In the genomic region with DNA sequence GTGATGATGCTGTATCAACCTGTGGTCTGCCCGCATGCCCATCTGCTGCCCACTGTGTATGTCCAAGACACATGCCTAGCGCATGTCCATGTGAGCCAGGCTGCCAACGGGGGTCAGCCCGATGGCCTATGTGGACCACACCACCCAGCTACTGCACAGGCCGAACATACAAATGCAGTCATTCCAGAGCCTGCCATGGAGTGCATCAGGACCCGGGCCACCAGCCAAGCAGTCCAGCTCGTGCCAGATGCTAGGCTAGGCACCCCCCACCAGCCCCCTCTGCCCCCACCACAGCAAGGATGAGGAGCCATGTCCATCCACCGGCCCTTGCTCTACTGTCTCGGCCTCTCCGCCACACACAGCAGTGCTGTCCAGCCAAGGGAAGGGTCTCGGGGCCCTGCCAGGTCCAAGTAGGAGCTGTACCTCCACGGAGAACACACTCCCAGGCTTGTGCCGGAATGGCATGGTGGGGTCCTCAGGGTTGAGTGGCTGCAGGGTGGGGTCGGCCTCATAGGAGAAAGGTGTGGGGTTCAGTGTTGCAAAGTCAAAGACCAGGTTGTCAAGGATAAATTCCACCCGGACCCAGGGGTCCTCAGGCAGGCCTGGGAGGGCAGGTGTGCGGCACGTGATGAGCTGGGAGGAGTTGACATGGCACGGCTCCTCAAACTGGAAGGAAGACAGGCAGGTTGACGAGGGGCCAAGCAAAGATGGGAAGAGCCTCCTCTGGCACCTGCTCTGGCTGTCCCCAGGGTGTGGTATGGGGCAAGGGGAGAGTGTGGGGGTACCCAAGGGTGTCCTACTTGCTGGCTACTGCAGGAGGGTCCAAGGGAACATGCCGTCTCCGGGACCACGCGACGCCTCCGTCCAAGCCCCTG, we compare ENCODE assay signal across 26 cellular contexts. TPM values are rescaled to one million over a fixed set of nuclear protein-coding genes. Genes with fewer than 3 reads are reported as not detected.
DNase-seq lines count a peak whose midpoint lies in the region; ATAC-seq and TF ChIP-seq lines count a peak whose summit lies in the region.
"Had no signal": no experiment of that assay in that cellular context is flagged by ENCODE, and none has a peak within 500 bp of the region (broad histone marks: within the 10 kb centered on the region; RNA-seq: fewer than 3 reads in every experiment).

No MANE protein-coding gene starts in this region.

- no peaks in the 10 kb centered on the region for H3K4me1 Mint-ChIP-seq in nephron progenitor cell
- no peaks in the 10 kb centered on the region for H3K4me1 Mint-ChIP-seq in activated naive CD8-positive, alpha-beta T cell treated with anti-CD3 and anti-CD28 coated beads, Interleukin-2, amount 50 U/mL, for 24 hours
- H3K4me1 Mint-ChIP-seq: GM23338; stimulated activated naive B cell treated with anti-CD40 and anti-IgM and Interleukin-4, amounts not matched to agents 10 μg/mL and 1 μg/mL and 100 μg/mL, for 72 hours had no signal

- no peak for ATAC-seq in thoracic aorta (ENCODE audit: insufficient number of reproducible peaks, low FRiP score, low read depth)
- no peak for ATAC-seq in activated naive CD8-positive, alpha-beta T cell treated with anti-CD3 and anti-CD28 coated beads, Interleukin-2, amount 50 U/mL, for 24 hours
- ATAC-seq: PC-3; sciatic nerve; stimulated activated naive B cell treated with anti-CD40 and anti-IgM and Interleukin-4, amounts not matched to agents 10 μg/mL and 1 μg/mL and 100 μg/mL, for 72 hours had no signal

- DNase-seq in ascending aorta (ENCODE audit: low spot score in 2 of 2), result no peak
- no peak for DNase-seq in esophagus squamous epithelium (lab: John Stamatoyannopoulos, UW)
- DNase-seq in nephron progenitor cell, result no peak
- no peak for DNase-seq in thoracic aorta (ENCODE audit: low spot score)
- DNase-seq in activated naive CD8-positive, alpha-beta T cell treated with anti-CD3 and anti-CD28 coated beads, Interleukin-2, amount 50 U/mL, for 24 hours, result no peak
- DNase-seq in stimulated activated CD4-positive, alpha-beta T cell treated with anti-CD3 and anti-CD28 coated beads, Interleukin-4, amount 100 ng/mL, for 1 hour, result no peak
- no peak for DNase-seq in NCI-H2107 treated with DMSO at 0.1 percent for 48 hours (lab: John Stamatoyannopoulos, UW; ENCODE audit: unreplicated experiment)
- DNase-seq: activated CD4-positive, alpha-beta T cell treated with anti-CD3 and anti-CD28 coated beads for 4 hours; AML-193; Caco-2; effector CD4-positive, alpha-beta T cell; NCI-H1436; NCI-H774; PC-3; stimulated activated naive B cell treated with anti-CD40 and anti-IgM and Interleukin-4, amounts not matched to agents 10 μg/mL and 1 μg/mL and 100 μg/mL, for 72 hours; trophoblast cell had no signal

- H3K4me1 ChIP-seq in ascending aorta (peaks cover 0 to 10% of the 10 kb centered on the region in 2 donors), esophagus squamous epithelium (peaks cover 17 to 45% (median 20%) of the 10 kb centered on the region in 3 donors), thoracic aorta (ENCODE audit: control insufficient read depth in 1 of 2, low read depth in 2 of 2) (peaks cover 0 to 33% of the 10 kb centered on the region in 2 donors)
- H3K4me1 ChIP-seq: Caco-2 had no signal

- intact Hi-C loops in ascending aorta (cut with DNase I), result no loop called here
- intact Hi-C loops in esophagus squamous epithelium (cut with DNase I), result no loop called here

- H3K27ac ChIP-seq in ascending aorta, result peak overlapping the region; percentile 57 to 69
- peak overlapping the region; percentile 9 to 69 (median 46) for H3K27ac ChIP-seq in esophagus squamous epithelium
- H3K27ac ChIP-seq in thoracic aorta, result peak overlapping the region; percentile 69 to 73
- H3K27ac ChIP-seq: cardiac muscle cell had no signal

- H3K36me3 ChIP-seq in ascending aorta (peaks cover 90 to 95% of the 10 kb centered on the region in 2 donors), esophagus squamous epithelium (peaks cover 75 to 99% (median 78%) of the 10 kb centered on the region in 3 donors), thoracic aorta (peaks cover 87% of the 10 kb centered on the region)

- H3K9me3 ChIP-seq in ascending aorta (no peaks in the 10 kb centered on the region), esophagus squamous epithelium (no peaks in the 10 kb centered on the region), thoracic aorta (no peaks in the 10 kb centered on the region)
- H3K9me3 ChIP-seq: Caco-2 had no signal

- H3K4me3 ChIP-seq in ascending aorta (no peak overlapping the region), esophagus squamous epithelium (no peak overlapping the region), thoracic aorta (no peak overlapping the region)
- H3K4me3 ChIP-seq: cardiac muscle cell, GM23338 had no signal

- TF ChIP-seq POLR2A in esophagus squamous epithelium (IDR thresholded peaks at IDR 0.05), result no peak

- TF ChIP-seq CTCF in ascending aorta (IDR thresholded peaks at IDR 0.05), result no peak
- TF ChIP-seq CTCF in esophagus squamous epithelium (IDR thresholded peaks at IDR 0.05), result no peak
- no peak for TF ChIP-seq CTCF in nephron progenitor cell (IDR thresholded peaks at IDR 0.05)
- TF ChIP-seq CTCF in thoracic aorta (IDR thresholded peaks at IDR 0.05), result no peak

- 79 to 80% methylated on average over 9 to 14 of the region's 25 CpGs for WGBS in esophagus squamous epithelium, 2 donors

- H3K27ac Mint-ChIP-seq in nephron progenitor cell, result peak overlapping the region; percentile 75
- no peak overlapping the region for H3K27ac Mint-ChIP-seq in activated naive CD8-positive, alpha-beta T cell treated with anti-CD3 and anti-CD28 coated beads, Interleukin-2, amount 50 U/mL, for 24 hours
- H3K27ac Mint-ChIP-seq: activated T-helper 2 cell treated with anti-CD3 and anti-CD28 coated beads, Interferon-gamma antibody, Interleukin-2, Interleukin-4, amounts not matched to agents 10 μg/mL and 5 μg/mL and 100 μg/mL, durations not matched to agents 14 hours and 24 hours and 36 hours; GM23338; stimulated activated naive B cell treated with anti-CD40 and anti-IgM and Interleukin-4, amounts not matched to agents 10 μg/mL and 1 μg/mL and 100 μg/mL, for 72 hours had no signal

- H3K27me3 ChIP-seq in ascending aorta, result no peaks in the 10 kb centered on the region
- H3K27me3 ChIP-seq in esophagus squamous epithelium, result no peaks in the 10 kb centered on the region
- no peaks in the 10 kb centered on the region for H3K27me3 ChIP-seq in thoracic aorta (replicated peaks; ENCODE audit: insufficient read depth)
- H3K27me3 ChIP-seq: cardiac muscle cell had no signal

- H3K36me3 Mint-ChIP-seq in nephron progenitor cell (ENCODE audit: low read depth), result peaks cover 26% of the 10 kb centered on the region
- no peaks in the 10 kb centered on the region for H3K36me3 Mint-ChIP-seq in activated naive CD8-positive, alpha-beta T cell treated with anti-CD3 and anti-CD28 coated beads, Interleukin-2, amount 50 U/mL, for 24 hours (ENCODE audit: low read depth)
- H3K36me3 Mint-ChIP-seq: stimulated activated naive B cell treated with anti-CD40 and anti-IgM and Interleukin-4, amounts not matched to agents 10 μg/mL and 1 μg/mL and 100 μg/mL, for 72 hours had no signal

- H3K9me3 Mint-ChIP-seq in nephron progenitor cell, result no peaks in the 10 kb centered on the region
- no peaks in the 10 kb centered on the region for H3K9me3 Mint-ChIP-seq in activated naive CD8-positive, alpha-beta T cell treated with anti-CD3 and anti-CD28 coated beads, Interleukin-2, amount 50 U/mL, for 24 hours
- H3K9me3 Mint-ChIP-seq: activated T-helper 2 cell treated with anti-CD3 and anti-CD28 coated beads, Interferon-gamma antibody, Interleukin-2, Interleukin-4, amounts not matched to agents 10 μg/mL and 5 μg/mL and 100 μg/mL, durations not matched to agents 14 hours and 24 hours and 36 hours; GM23338; stimulated activated naive B cell treated with anti-CD40 and anti-IgM and Interleukin-4, amounts not matched to agents 10 μg/mL and 1 μg/mL and 100 μg/mL, for 72 hours had no signal

- H3K27me3 Mint-ChIP-seq in nephron progenitor cell (ENCODE audit: low read depth, poor library complexity), result peaks cover 3% of the 10 kb centered on the region
- H3K27me3 Mint-ChIP-seq in activated naive CD8-positive, alpha-beta T cell treated with anti-CD3 and anti-CD28 coated beads, Interleukin-2, amount 50 U/mL, for 24 hours, result no peaks in the 10 kb centered on the region
- H3K27me3 Mint-ChIP-seq: stimulated activated naive B cell treated with anti-CD40 and anti-IgM and Interleukin-4, amounts not matched to agents 10 μg/mL and 1 μg/mL and 100 μg/mL, for 72 hours had no signal

- no peak overlapping the region for H3K4me3 Mint-ChIP-seq in nephron progenitor cell
- H3K4me3 Mint-ChIP-seq in activated naive CD8-positive, alpha-beta T cell treated with anti-CD3 and anti-CD28 coated beads, Interleukin-2, amount 50 U/mL, for 24 hours, result no peak overlapping the region
- H3K4me3 Mint-ChIP-seq: GM23338; stimulated activated naive B cell treated with anti-CD40 and anti-IgM and Interleukin-4, amounts not matched to agents 10 μg/mL and 1 μg/mL and 100 μg/mL, for 72 hours had no signal

RNA-seq across cellular contexts. Expression of a gene that starts 15.3 kb away (rescaled TPM):
- total RNA-seq in ascending aorta (160 TPM), esophagus squamous epithelium (100 to 1,000 TPM in 3 of 4 donors, 10 to 100 TPM in 1; 57.7 to 215 (median 128) TPM), thoracic aorta (100 to 1,000 TPM; 177 to 210 TPM)

RNA-seq across cellular contexts. Expression of a gene that starts 25.3 kb away (rescaled TPM):
- total RNA-seq in ascending aorta, result 19.3 TPM
- total RNA-seq in esophagus squamous epithelium, result 10 to 100 TPM; 15.1 to 31.3 (median 18.2) TPM
- 10 to 100 TPM in 1 of 2 donors, 1 to 10 TPM in 1; 5.9 to 15.2 TPM for total RNA-seq in thoracic aorta

RNA-seq across cellular contexts. Expression of a gene that starts 25.4 kb away (rescaled TPM):
- 142 TPM for total RNA-seq in ascending aorta
- total RNA-seq in esophagus squamous epithelium, result 100 to 1,000 TPM; 293 to 431 (median 357) TPM
- 100 to 1,000 TPM; 112 to 164 TPM for total RNA-seq in thoracic aorta

RNA-seq across cellular contexts. Expression of a gene that starts 31.9 kb away (rescaled TPM):
- total RNA-seq in ascending aorta (9.0 TPM), esophagus squamous epithelium (1 to 10 TPM; 4.8 to 8.9 (median 7.1) TPM), thoracic aorta (1 to 10 TPM; 4.0 to 8.3 TPM)

RNA-seq across cellular contexts. Expression of a gene that starts 42.6 kb away (rescaled TPM):
- not detected for total RNA-seq in ascending aorta
- total RNA-seq in esophagus squamous epithelium, result not detected
- not detected for total RNA-seq in thoracic aorta
- total RNA-seq: activated T-helper 2 cell treated with anti-CD3 and anti-CD28 coated beads, Interferon-gamma antibody, Interleukin-2, Interleukin-4, amounts not matched to agents 10 μg/mL and 5 μg/mL and 100 μg/mL, durations not matched to agents 14 hours and 24 hours and 36 hours; Daoy; fibroblast of lung; GM23338; liver; MCF 10A; omental fat pad; PC-3; T-helper 1 cell treated with Interleukin-12 subunit alpha and Interleukin-12 subunit beta and Interleukin-4 antibody, amounts not matched to agents 30 ng/mL and 1 ng/mL, for 36 hours had no signal
